In genomic region chr9:130172858-130173461, GRCh38 we compare ENCODE assay signal across 8 cellular contexts. TPM values are rescaled to one million over a fixed set of nuclear protein-coding genes. Genes with fewer than 3 reads are reported as not detected.
DNase-seq lines count a peak whose midpoint lies in the region; ATAC-seq and TF ChIP-seq lines count a peak whose summit lies in the region.

No MANE protein-coding gene starts in this region.

- no peak overlapping the region for H2BK120ac ChIP-seq in H9 (ENCODE audit: low read depth, low read length, poor library complexity, severe bottlenecking)

- intact Hi-C loops in lower lobe of right lung (cut with DNase I) (no loop called here), left colon (cut with DNase I, micrococcal nuclease) (no loop called here)

- H3K23me2 ChIP-seq in H9 (ENCODE audit: insufficient read length, low read depth, low read length, poor library complexity, severe bottlenecking): peaks cover 12% of the 10 kb centered on the region

- no peak overlapping the region for H4K5ac ChIP-seq in H9 (ENCODE audit: insufficient read length, low read depth, low read length)

- no peak for TF ChIP-seq CTCF in H9 (conservative IDR thresholded peaks at IDR 0.05)
- 0 out of 2 replicates have a peak, but pooled peaks have one; percentile 7 for TF ChIP-seq CTCF in VCaP (conservative IDR thresholded peaks at IDR 0.05)
- no peak for TF ChIP-seq CTCF in lower lobe of right lung (IDR thresholded peaks at IDR 0.05)

- H3K79me2 ChIP-seq in H9 (ENCODE audit: insufficient read depth, low read length): peaks cover 2% of the 10 kb centered on the region; the same call in 1 of the 2 replicates

- H2BK12ac ChIP-seq in H9 (ENCODE audit: insufficient read length, low read depth, low read length): no peak overlapping the region

- H3K4me1 ChIP-seq in H9 (ENCODE audit: insufficient read depth, low read length): no peaks in the 10 kb centered on the region
- peaks cover 11% of the 10 kb centered on the region for H3K4me1 ChIP-seq in lower lobe of right lung

- H4K20me1 ChIP-seq in H9 (ENCODE audit: control insufficient read depth, insufficient read depth, insufficient read length): no peaks in the 10 kb centered on the region

- H3K79me1 ChIP-seq in H9 (ENCODE audit: insufficient read depth, low read depth, low read length, poor library complexity, severe bottlenecking): no peaks in the 10 kb centered on the region

- H3K14ac ChIP-seq in H9 (ENCODE audit: insufficient read depth, low read length): peak overlapping the region; percentile 60; the same call in 1 of the 2 replicates

- H2BK15ac ChIP-seq in H9 (ENCODE audit: low read depth, low read length): no peak overlapping the region

- peaks cover 15 to 40% of the 10 kb centered on the region in 2 experiments for H3K4me1 Mint-ChIP-seq in H9
- peaks cover 3% of the 10 kb centered on the region for H3K4me1 Mint-ChIP-seq in central memory CD8-positive, alpha-beta T cell

- no peak overlapping the region for H4K8ac ChIP-seq in H9 (replicated peaks; ENCODE audit: insufficient read length, low read depth, low read length)

- H3K9me3 Mint-ChIP-seq in H9: no peaks in the 10 kb centered on the region; a peak in 1 of 5 replicates
- no peaks in the 10 kb centered on the region for H3K9me3 Mint-ChIP-seq in central memory CD8-positive, alpha-beta T cell

- no peak for DNase-seq in H9
- DNase-seq in central memory CD8-positive, alpha-beta T cell (ENCODE audit: low spot score in 2 of 2): no peak
- no peak for DNase-seq in lower lobe of right lung
- DNase-seq in stimulated activated CD8-positive, alpha-beta memory T cell treated with anti-CD3 and anti-CD28 coated beads, Interleukin-4, amount 100 ng/mL, for 48 hours: peak; percentile 60
- DNase-seq in left colon: no peak

- H3K23ac ChIP-seq in H9 (ENCODE audit: insufficient read length, low read depth, low read length): no peak overlapping the region

- H3K4me3 ChIP-seq in lower lobe of right lung: peak overlapping the region; percentile 49

- H2BK5ac ChIP-seq in H9 (ENCODE audit: insufficient read length, low read length): no peak overlapping the region

- no peak overlapping the region for H3K4ac ChIP-seq in H9 (ENCODE audit: low read depth, low read length)

- no peak overlapping the region for H2BK20ac ChIP-seq in H9 (ENCODE audit: low read depth, low read length, poor library complexity, severe bottlenecking)

- H3K4me2 ChIP-seq in H9 (ENCODE audit: insufficient read depth, insufficient read length, low read length): peak overlapping the region; percentile 49

- no peak overlapping the region for H4K91ac ChIP-seq in H9 (ENCODE audit: insufficient read length, low read depth, low read length)

- no peak overlapping the region for H3K18ac ChIP-seq in H9 (ENCODE audit: insufficient read length, low read depth, low read length)

- peak; percentile 24 for ATAC-seq in central memory CD8-positive, alpha-beta T cell (replicated peaks; ENCODE audit: extremely low read depth, poor library complexity, severe bottlenecking)
- no peak for ATAC-seq in lower lobe of right lung
- ATAC-seq in left colon: no peak
- no peak for ATAC-seq in HG02938 (IDR thresholded peaks at IDR 0.05; ENCODE audit: unreplicated experiment)
- ATAC-seq in HG02852 (IDR thresholded peaks at IDR 0.05; ENCODE audit: unreplicated experiment): no peak

- H3K36me3 Mint-ChIP-seq in H9 (ENCODE audit: insufficient read depth in 1 of 3, low read depth in 3 of 3): no peaks in the 10 kb centered on the region; a peak in 1 of 7 replicates
- H3K36me3 Mint-ChIP-seq in central memory CD8-positive, alpha-beta T cell (ENCODE audit: insufficient read depth): peaks cover 4% of the 10 kb centered on the region

- no CpG with 5 or more reads among the region's 55 CpGs for WGBS in H9 (ENCODE audit: extremely low coverage, insufficient read length, low lambda C conversion rate)

- H3K9ac ChIP-seq in H9 (ENCODE audit: extremely low read depth, insufficient read length, low read length): no peak overlapping the region

- no peak overlapping the region for H2AFZ ChIP-seq in H9 (ENCODE audit: low read length)

- no peak overlapping the region for H3K27ac ChIP-seq in H9 (ENCODE audit: insufficient read length, low read depth, low read length)
- peak overlapping the region; percentile 63; the same call in 1 of the 2 replicates for H3K27ac ChIP-seq in VCaP
- H3K27ac ChIP-seq in lower lobe of right lung: no peak overlapping the region

- H3K4me3 Mint-ChIP-seq in H9: peak overlapping the region; percentile 81 to 90
- H3K4me3 Mint-ChIP-seq in central memory CD8-positive, alpha-beta T cell: peak overlapping the region; percentile 59

- no peak overlapping the region for H3K56ac ChIP-seq in H9 (ENCODE audit: insufficient read length, low read depth, low read length)

- no peak overlapping the region for H3T11ph ChIP-seq in H9 (ENCODE audit: low read length)

- H3K36me3 ChIP-seq in lower lobe of right lung: no peaks in the 10 kb centered on the region

- H3K9me3 ChIP-seq in H9 (ENCODE audit: control insufficient read depth, low read depth, low read length) (no peaks in the 10 kb centered on the region), lower lobe of right lung (no peaks in the 10 kb centered on the region)

- peaks cover 25% of the 10 kb centered on the region for H3K27me3 Mint-ChIP-seq in H9 (ENCODE audit: low read depth)
- peaks cover 22% of the 10 kb centered on the region for H3K27me3 Mint-ChIP-seq in central memory CD8-positive, alpha-beta T cell

- no peak overlapping the region for H2AK5ac ChIP-seq in H9 (ENCODE audit: insufficient read length, low read length)

- H3K27me3 ChIP-seq in H9 (ENCODE audit: insufficient read depth, low read length): no peaks in the 10 kb centered on the region
- peaks cover 11% of the 10 kb centered on the region for H3K27me3 ChIP-seq in lower lobe of right lung (ENCODE audit: low read depth)

- no peak overlapping the region for H3K27ac Mint-ChIP-seq in H9
- no peak overlapping the region for H3K27ac Mint-ChIP-seq in central memory CD8-positive, alpha-beta T cell (ENCODE audit: low read depth)

RNA-seq across cellular contexts. Expression of gene NCS1, which starts 0.8 kb away (rescaled TPM):
- total RNA-seq in H9 (2021): 35.0 and 38.1 TPM in 2 replicates
- total RNA-seq in lower lobe of right lung: 7.0 TPM
- total RNA-seq in left colon: 10 to 100 TPM in 1 of 2 donors, 1 to 10 TPM in 1; 2.1 to 23.7 TPM
